Comparison of ENCODE assay signal across 2 cellular contexts in the genomic region with DNA sequence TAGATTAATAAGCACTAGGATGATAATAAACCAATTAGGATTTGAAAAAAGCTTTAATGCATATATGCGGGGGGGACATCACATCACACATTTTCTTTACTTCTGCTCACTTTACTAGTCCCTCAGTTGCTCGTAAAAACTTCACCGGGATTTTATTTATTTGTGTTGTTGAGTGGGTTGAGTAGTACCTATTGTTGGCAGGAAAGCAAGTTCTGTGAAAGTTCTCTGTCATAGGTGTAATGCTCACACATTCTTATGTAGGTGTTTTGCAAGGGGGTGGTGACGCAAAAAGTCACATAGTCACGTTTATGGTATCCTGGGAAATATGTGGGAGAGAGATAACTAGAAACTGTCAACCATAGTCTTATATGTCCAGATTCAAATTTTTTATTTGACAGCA.
TF ChIP-seq lines count a peak whose summit lies in the region.

No MANE protein-coding gene starts in this region.

TF ChIP-seq in A549, 52 proteins besides CTCF, POLR2A, EP300 and RAD21:
- TF ChIP-seq, protein P1, sequence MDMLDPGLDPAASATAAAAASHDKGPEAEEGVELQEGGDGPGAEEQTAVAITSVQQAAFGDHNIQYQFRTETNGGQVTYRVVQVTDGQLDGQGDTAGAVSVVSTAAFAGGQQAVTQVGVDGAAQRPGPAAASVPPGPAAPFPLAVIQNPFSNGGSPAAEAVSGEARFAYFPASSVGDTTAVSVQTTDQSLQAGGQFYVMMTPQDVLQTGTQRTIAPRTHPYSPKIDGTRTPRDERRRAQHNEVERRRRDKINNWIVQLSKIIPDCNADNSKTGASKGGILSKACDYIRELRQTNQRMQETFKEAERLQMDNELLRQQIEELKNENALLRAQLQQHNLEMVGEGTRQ (IDR thresholded peaks at IDR 0.05): no peak
- TF ChIP-seq MAFK (IDR thresholded peaks at IDR 0.05; ENCODE audit: partially characterized antibody) (no peak), JUNB (IDR thresholded peaks at IDR 0.05) (no peak), GATA3 (IDR thresholded peaks at IDR 0.05; ENCODE audit: borderline replicate concordance) (no peak), FOSL2 (IDR thresholded peaks at IDR 0.05) (no peak), FOSL2 (CRISPR knock-in tag; IDR thresholded peaks at IDR 0.05) (peak; percentile 54), CEBPB (IDR thresholded peaks at IDR 0.05) (peak in 1 of 2 experiments; percentile 38; a peak in 1 of 4 replicates)

TF ChIP-seq in IMR-90, 13 proteins besides CTCF, POLR2A, EP300 and RAD21:
- TF ChIP-seq CEBPB (IDR thresholded peaks at IDR 0.05; ENCODE audit: low read depth, low read length) (peak; percentile 68), RCOR1 (IDR thresholded peaks at IDR 0.05; ENCODE audit: insufficient replicate concordance, low read length) (no peak), CHD1 (IDR thresholded peaks at IDR 0.05; ENCODE audit: low read depth, low read length) (no peak), NFE2L2 (IDR thresholded peaks at IDR 0.05; ENCODE audit: low read depth, low read length) (no peak), FOS (IDR thresholded peaks at IDR 0.05; ENCODE audit: low read depth, low read length) (no peak), MAFK (IDR thresholded peaks at IDR 0.05; ENCODE audit: low read depth, low read length) (no peak), RFX5 (IDR thresholded peaks at IDR 0.05; ENCODE audit: low read depth, low read length) (no peak), MAZ (IDR thresholded peaks at IDR 0.05; ENCODE audit: borderline replicate concordance, low read depth, low read length) (no peak), BHLHE40 (IDR thresholded peaks at IDR 0.05; ENCODE audit: low read depth, low read length) (0 out of 2 replicates have a peak, but pooled peaks have one; percentile 32), MXI1 (IDR thresholded peaks at IDR 0.05; ENCODE audit: borderline replicate concordance, low read depth, low read length) (no peak), SMC3 (IDR thresholded peaks at IDR 0.05; ENCODE audit: low read depth, low read length) (no peak)
- TF ChIP-seq, protein P1 (IDR thresholded peaks at IDR 0.05; ENCODE audit: low read depth, low read length): no peak
- TF ChIP-seq, protein P2, sequence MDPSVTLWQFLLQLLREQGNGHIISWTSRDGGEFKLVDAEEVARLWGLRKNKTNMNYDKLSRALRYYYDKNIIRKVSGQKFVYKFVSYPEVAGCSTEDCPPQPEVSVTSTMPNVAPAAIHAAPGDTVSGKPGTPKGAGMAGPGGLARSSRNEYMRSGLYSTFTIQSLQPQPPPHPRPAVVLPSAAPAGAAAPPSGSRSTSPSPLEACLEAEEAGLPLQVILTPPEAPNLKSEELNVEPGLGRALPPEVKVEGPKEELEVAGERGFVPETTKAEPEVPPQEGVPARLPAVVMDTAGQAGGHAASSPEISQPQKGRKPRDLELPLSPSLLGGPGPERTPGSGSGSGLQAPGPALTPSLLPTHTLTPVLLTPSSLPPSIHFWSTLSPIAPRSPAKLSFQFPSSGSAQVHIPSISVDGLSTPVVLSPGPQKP (IDR thresholded peaks at IDR 0.05; ENCODE audit: borderline replicate concordance, low read depth, low read length): no peak
TF ChIP-seq in IMR-90: peak in this region for 2.
